In genomic region chr18:23209796-23210195, GRCh38 we compare ENCODE assay signal across 14 cellular contexts.
"Had no signal": no experiment of that assay in that cellular context is flagged by ENCODE, and none has a peak within 500 bp of the region (broad histone marks: within the 10 kb centered on the region; RNA-seq: fewer than 3 reads in every experiment).

No MANE protein-coding gene starts in this region.

- DNase-seq: activated CD8-positive, alpha-beta memory T cell treated with anti-CD3 and anti-CD28 coated beads, Interleukin-2, amount 10 ng/mL, durations not matched to agents 7 days and 5 days; activated T-cell treated with anti-CD3 and anti-CD28 coated beads, Interleukin-2, amount 50 U/mL, for 1 hour; amygdala; central memory CD4-positive, alpha-beta T cell; erythroblast; left ventricle myocardium inferior; right cardiac atrium; upper lobe of right lung had no signal

- H3K27ac Mint-ChIP-seq: activated CD8-positive, alpha-beta memory T cell treated with anti-CD3 and anti-CD28 coated beads, Interleukin-2, amount 10 ng/mL, durations not matched to agents 7 days and 5 days; activated naive CD8-positive, alpha-beta T cell; brain; T-helper 1 cell treated with Interleukin-12 subunit alpha and Interleukin-12 subunit beta and Interleukin-4 antibody, amounts not matched to agents 30 μg/mL and 1 μg/mL, for 36 hours had no signal

- ATAC-seq: right cardiac atrium had no signal

- H3K27ac ChIP-seq: coronary artery, left ventricle myocardium inferior, prostate gland, thoracic aorta, upper lobe of right lung had no signal

- H3K4me3 Mint-ChIP-seq: activated CD8-positive, alpha-beta memory T cell treated with anti-CD3 and anti-CD28 coated beads, Interleukin-2, amount 10 ng/mL, durations not matched to agents 7 days and 5 days; activated naive CD8-positive, alpha-beta T cell; brain; T-helper 1 cell treated with Interleukin-12 subunit alpha and Interleukin-12 subunit beta and Interleukin-4 antibody, amounts not matched to agents 30 μg/mL and 1 μg/mL, for 36 hours had no signal
